ENCODE assay signal across 1 cellular context in genomic region chr12:110966081-110966760, GRCh38.
TF ChIP-seq lines count a peak whose summit lies in the region.

No MANE protein-coding gene starts in this region.

TF ChIP-seq in HepG2, 621 proteins besides CTCF, POLR2A, EP300 and RAD21 (continued from another document):
- no peak for TF ChIP-seq HNF1B (CRISPR knock-in tag; IDR thresholded peaks at IDR 0.05)
- TF ChIP-seq SP5 (CRISPR knock-in tag; IDR thresholded peaks at IDR 0.05; ENCODE audit: borderline replicate concordance, low read depth): no peak
- TF ChIP-seq MLX (CRISPR knock-in tag; IDR thresholded peaks at IDR 0.05): no peak
- TF ChIP-seq ZFP91 (CRISPR knock-in tag; IDR thresholded peaks at IDR 0.05; ENCODE audit: borderline replicate concordance): no peak
- TF ChIP-seq ETV6 (CRISPR knock-in tag; conservative IDR thresholded peaks at IDR 0.05): no peak
- no peak for TF ChIP-seq ZNF558 (CRISPR knock-in tag; IDR thresholded peaks at IDR 0.05; ENCODE audit: borderline replicate concordance)
